ENCODE assay signal across 17 cellular contexts in the genomic region with DNA sequence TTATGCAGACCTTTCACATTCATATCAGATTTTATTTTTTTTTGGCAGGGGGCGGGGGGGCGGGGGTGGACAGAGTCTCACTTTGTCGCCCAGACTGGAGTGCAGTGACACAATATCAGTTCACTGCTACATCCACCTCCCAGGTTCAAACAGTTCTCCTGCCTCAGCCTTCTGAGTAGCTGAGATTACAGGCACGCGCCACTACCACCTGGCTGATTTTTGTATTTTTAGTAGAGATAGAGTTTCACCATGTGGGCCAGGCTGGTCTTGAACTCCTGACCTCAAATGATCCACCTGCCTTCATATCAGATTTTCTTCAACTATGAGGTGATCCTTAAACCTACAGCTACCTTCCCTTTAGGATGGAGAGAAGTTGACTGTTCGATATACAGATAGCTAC. TPM values are rescaled to one million over a fixed set of nuclear protein-coding genes. Genes with fewer than 3 reads are reported as not detected.
DNase-seq lines count a peak whose midpoint lies in the region; ATAC-seq and TF ChIP-seq lines count a peak whose summit lies in the region.
"Had no signal": no experiment of that assay in that cellular context is flagged by ENCODE, and none has a peak within 500 bp of the region (broad histone marks: within the 10 kb centered on the region; RNA-seq: fewer than 3 reads in every experiment).

No MANE protein-coding gene starts in this region.

- H3K4me3 ChIP-seq in CD4-positive, CD25-positive, alpha-beta regulatory T cell (ENCODE audit: low read depth, low read length): peak overlapping the region; percentile 17
- H3K4me3 ChIP-seq in naive thymus-derived CD4-positive, alpha-beta T cell (ENCODE audit: low read length): no peak overlapping the region
- H3K4me3 ChIP-seq in mammary epithelial cell (replicated peaks in 1 of 3; ENCODE audit: insufficient read depth in 1 of 3, low read depth in 2 of 3, low read length in 3 of 3) (no peak overlapping the region), right cardiac atrium (ENCODE audit: low read length) (no peak overlapping the region)

- H3K4me2 ChIP-seq in mammary epithelial cell (ENCODE audit: insufficient read depth, low read depth, low read length): no peak overlapping the region
- H3K4me2 ChIP-seq: KMS-11 had no signal

- H3K9me3 Mint-ChIP-seq in CD4-positive, CD25-positive, alpha-beta regulatory T cell: peaks cover 0 to 1% (median 0%) of the 10 kb centered on the region in 7 donors
- H3K9me3 Mint-ChIP-seq in CD4-positive, alpha-beta T cell: no peaks in the 10 kb centered on the region
- H3K9me3 Mint-ChIP-seq in activated T-helper 1 cell treated with anti-CD3 and anti-CD28 coated beads, Interleukin-12 subunit alpha, Interleukin-12 subunit beta, Interleukin-2, Interleukin-4 antibody, amounts not matched to agents 30 ng/mL and 10 ng/mL and 1 ng/mL, durations not matched to agents 14 hours and 24 hours and 36 hours: no peaks in the 10 kb centered on the region
- H3K9me3 Mint-ChIP-seq in naive thymus-derived CD4-positive, alpha-beta T cell: peaks cover 0 to 8% (median 0%) of the 10 kb centered on the region in 11 donors

- H3K9me3 ChIP-seq in CD4-positive, CD25-positive, alpha-beta regulatory T cell (ENCODE audit: control insufficient read depth in 2 of 2, low read length in 2 of 2): peaks cover 0 to 2% of the 10 kb centered on the region in 2 experiments
- no peaks in the 10 kb centered on the region for H3K9me3 ChIP-seq in CD4-positive, alpha-beta T cell (ENCODE audit: control insufficient read depth, low read length)
- peaks cover 0 to 1% (median 0%) of the 10 kb centered on the region in 3 experiments for H3K9me3 ChIP-seq in naive thymus-derived CD4-positive, alpha-beta T cell (ENCODE audit: control insufficient read depth in 2 of 3, low read length in 3 of 3)
- H3K9me3 ChIP-seq in mammary epithelial cell (replicated peaks; ENCODE audit: insufficient read depth, low read length): no peaks in the 10 kb centered on the region
- H3K9me3 ChIP-seq in right cardiac atrium (ENCODE audit: control insufficient read depth, low read length): no peaks in the 10 kb centered on the region
- H3K9me3 ChIP-seq: BE2C had no signal

- H3K9ac ChIP-seq in mammary epithelial cell (ENCODE audit: insufficient read depth, low read length): no peak overlapping the region
- H3K9ac ChIP-seq: KMS-11 had no signal

- peak overlapping the region in 2 of 4 donors; percentile 53 to 54 for H3K4me3 Mint-ChIP-seq in CD4-positive, CD25-positive, alpha-beta regulatory T cell
- no peak overlapping the region for H3K4me3 Mint-ChIP-seq in CD4-positive, alpha-beta T cell
- H3K4me3 Mint-ChIP-seq in activated T-helper 1 cell treated with anti-CD3 and anti-CD28 coated beads, Interleukin-12 subunit alpha, Interleukin-12 subunit beta, Interleukin-2, Interleukin-4 antibody, amounts not matched to agents 30 ng/mL and 10 ng/mL and 1 ng/mL, durations not matched to agents 14 hours and 24 hours and 36 hours: no peak overlapping the region
- peak overlapping the region in 3 of 10 donors; percentile 0 to 57 (median 11) for H3K4me3 Mint-ChIP-seq in naive thymus-derived CD4-positive, alpha-beta T cell

- H3K4me1 ChIP-seq in CD4-positive, CD25-positive, alpha-beta regulatory T cell (ENCODE audit: control insufficient read depth, insufficient read depth, low read length, poor library complexity, severe bottlenecking): peaks cover 46% of the 10 kb centered on the region
- peaks cover 7 to 11% of the 10 kb centered on the region in 2 donors for H3K4me1 ChIP-seq in naive thymus-derived CD4-positive, alpha-beta T cell (ENCODE audit: control insufficient read depth in 2 of 2, insufficient read depth in 2 of 2, low read length in 2 of 2)
- H3K4me1 ChIP-seq in mammary epithelial cell (ENCODE audit: insufficient read depth, low read length) (no peaks in the 10 kb centered on the region), right cardiac atrium (ENCODE audit: control insufficient read depth, insufficient read depth, low read length) (peaks cover 2% of the 10 kb centered on the region)

- H3K36me3 Mint-ChIP-seq in CD4-positive, CD25-positive, alpha-beta regulatory T cell: peaks cover 56% of the 10 kb centered on the region
- H3K36me3 Mint-ChIP-seq in CD4-positive, alpha-beta T cell (ENCODE audit: low read depth): peaks cover 88% of the 10 kb centered on the region
- peaks cover 67% of the 10 kb centered on the region for H3K36me3 Mint-ChIP-seq in activated T-helper 1 cell treated with anti-CD3 and anti-CD28 coated beads, Interleukin-12 subunit alpha, Interleukin-12 subunit beta, Interleukin-2, Interleukin-4 antibody, amounts not matched to agents 30 ng/mL and 10 ng/mL and 1 ng/mL, durations not matched to agents 14 hours and 24 hours and 36 hours (ENCODE audit: low read depth)
- peaks cover 9 to 70% (median 62%) of the 10 kb centered on the region in 5 donors for H3K36me3 Mint-ChIP-seq in naive thymus-derived CD4-positive, alpha-beta T cell

- no peaks in the 10 kb centered on the region for H3K27me3 Mint-ChIP-seq in CD4-positive, CD25-positive, alpha-beta regulatory T cell
- H3K27me3 Mint-ChIP-seq in CD4-positive, alpha-beta T cell: no peaks in the 10 kb centered on the region
- H3K27me3 Mint-ChIP-seq in activated T-helper 1 cell treated with anti-CD3 and anti-CD28 coated beads, Interleukin-12 subunit alpha, Interleukin-12 subunit beta, Interleukin-2, Interleukin-4 antibody, amounts not matched to agents 30 ng/mL and 10 ng/mL and 1 ng/mL, durations not matched to agents 14 hours and 24 hours and 36 hours (ENCODE audit: insufficient read depth): no peaks in the 10 kb centered on the region
- no peaks in the 10 kb centered on the region for H3K27me3 Mint-ChIP-seq in naive thymus-derived CD4-positive, alpha-beta T cell
- H3K27me3 Mint-ChIP-seq: CD8-positive, alpha-beta memory T cell had no signal

- BruUV-seq in mammary epithelial cell (replicated peaks; lab: Mats Ljungman, UMichigan): no TSS peak

- no peak overlapping the region for H3K27ac ChIP-seq in CD4-positive, CD25-positive, alpha-beta regulatory T cell (ENCODE audit: insufficient read depth, low read length, poor library complexity, severe bottlenecking)
- H3K27ac ChIP-seq in CD4-positive, alpha-beta T cell (ENCODE audit: low read depth, low read length): no peak overlapping the region
- H3K27ac ChIP-seq in naive thymus-derived CD4-positive, alpha-beta T cell (ENCODE audit: low read depth, low read length): no peak overlapping the region
- H3K27ac ChIP-seq in mammary epithelial cell (ENCODE audit: insufficient read depth, low read depth, low read length): no peak overlapping the region
- no peak overlapping the region for H3K27ac ChIP-seq in right cardiac atrium (ENCODE audit: low read length)
- H3K27ac ChIP-seq: KMS-11 had no signal

- WGBS in mammary epithelial cell (ENCODE audit: low coverage, missing lambda C conversion rate): 100% methylated on average over 2 of the region's 6 CpGs
- 97% methylated on average over 6 of the region's 6 CpGs for WGBS in right cardiac atrium

- POLR2A ChIA-PET in CD4-positive, alpha-beta T cell (lab: Charles Lee): interaction anchor here (0.6 kb wide), 1 partner anchor 297 kb away, joined by 3 read pairs; no protein-coding TSS in a partner anchor
- POLR2A ChIA-PET in naive thymus-derived CD4-positive, alpha-beta T cell (lab: Charles Lee): interaction anchor here (0.9 to 1.4 kb wide), 2 partner anchors 18 to 66 kb away, joined by 3 to 5 read pairs; no protein-coding TSS in a partner anchor

- no peaks in the 10 kb centered on the region for H3K27me3 ChIP-seq in CD4-positive, CD25-positive, alpha-beta regulatory T cell (ENCODE audit: control insufficient read depth, insufficient read depth, low read length)
- no peaks in the 10 kb centered on the region for H3K27me3 ChIP-seq in CD4-positive, alpha-beta T cell (ENCODE audit: control insufficient read depth, insufficient read depth, low read length)
- no peaks in the 10 kb centered on the region for H3K27me3 ChIP-seq in naive thymus-derived CD4-positive, alpha-beta T cell (ENCODE audit: control insufficient read depth in 2 of 2, insufficient read depth in 2 of 2, low read length in 2 of 2)
- H3K27me3 ChIP-seq in mammary epithelial cell (ENCODE audit: insufficient read depth, low read length): no peaks in the 10 kb centered on the region
- no peaks in the 10 kb centered on the region for H3K27me3 ChIP-seq in right cardiac atrium (ENCODE audit: control insufficient read depth, insufficient read depth)
- H3K27me3 ChIP-seq: BE2C had no signal

- H3K4me1 Mint-ChIP-seq in CD4-positive, CD25-positive, alpha-beta regulatory T cell: peaks cover 63 to 92% (median 66%) of the 10 kb centered on the region in 4 donors
- H3K4me1 Mint-ChIP-seq in CD4-positive, alpha-beta T cell (ENCODE audit: low read depth): peaks cover 82% of the 10 kb centered on the region
- peaks cover 85% of the 10 kb centered on the region for H3K4me1 Mint-ChIP-seq in activated T-helper 1 cell treated with anti-CD3 and anti-CD28 coated beads, Interleukin-12 subunit alpha, Interleukin-12 subunit beta, Interleukin-2, Interleukin-4 antibody, amounts not matched to agents 30 ng/mL and 10 ng/mL and 1 ng/mL, durations not matched to agents 14 hours and 24 hours and 36 hours (ENCODE audit: low read depth)
- H3K4me1 Mint-ChIP-seq in naive thymus-derived CD4-positive, alpha-beta T cell: peaks cover 46 to 79% (median 75%) of the 10 kb centered on the region in 7 donors

- intact Hi-C loops in CD4-positive, alpha-beta T cell (cut with DNase I, micrococcal nuclease): no loop called here
- intact Hi-C loops in activated T-helper 1 cell treated with anti-CD3 and anti-CD28 coated beads, Interleukin-12 subunit alpha, Interleukin-12 subunit beta, Interleukin-2, Interleukin-4 antibody, amounts not matched to agents 30 ng/mL and 10 ng/mL and 1 ng/mL, durations not matched to agents 14 hours and 24 hours and 36 hours (cut with micrococcal nuclease): loop anchor here (2.0 to 5.0 kb wide), 5 partner anchors 27 to 179 kb away; no protein-coding TSS in a partner anchor
- intact Hi-C loops in naive thymus-derived CD4-positive, alpha-beta T cell (cut with micrococcal nuclease): loop anchor here in 1 of 2 donors (2.0 kb wide), 1 partner anchor 15 kb away; no protein-coding TSS in a partner anchor
- intact Hi-C loops in left ventricle myocardium superior (cut with micrococcal nuclease): no loop called here
- intact Hi-C loops in mammary epithelial cell (cut with micrococcal nuclease): no loop called here
- intact Hi-C loops in right cardiac atrium (cut with DNase I): no loop called here

- H3K27ac Mint-ChIP-seq in CD4-positive, CD25-positive, alpha-beta regulatory T cell: peak overlapping the region in 2 of 3 donors; percentile 44 to 52
- peak overlapping the region; percentile 48 for H3K27ac Mint-ChIP-seq in CD4-positive, alpha-beta T cell
- peak overlapping the region; percentile 76 for H3K27ac Mint-ChIP-seq in activated T-helper 1 cell treated with anti-CD3 and anti-CD28 coated beads, Interleukin-12 subunit alpha, Interleukin-12 subunit beta, Interleukin-2, Interleukin-4 antibody, amounts not matched to agents 30 ng/mL and 10 ng/mL and 1 ng/mL, durations not matched to agents 14 hours and 24 hours and 36 hours
- peak overlapping the region in 8 of 9 donors; percentile 7 to 73 (median 42) for H3K27ac Mint-ChIP-seq in naive thymus-derived CD4-positive, alpha-beta T cell

- ATAC-seq in CD4-positive, CD25-positive, alpha-beta regulatory T cell (ENCODE audit: low read depth in 2 of 2): no peak
- no peak for ATAC-seq in CD4-positive, alpha-beta T cell (ENCODE audit: poor library complexity)
- no peak for ATAC-seq in naive thymus-derived CD4-positive, alpha-beta T cell
- ATAC-seq in left ventricle myocardium superior (no peak), right cardiac atrium (no peak)

- no peak for DNase-seq in CD4-positive, CD25-positive, alpha-beta regulatory T cell
- no peak for DNase-seq in CD4-positive, alpha-beta T cell
- DNase-seq in activated T-helper 1 cell treated with anti-CD3 and anti-CD28 coated beads, Interleukin-12 subunit alpha, Interleukin-12 subunit beta, Interleukin-2, Interleukin-4 antibody, amounts not matched to agents 30 ng/mL and 10 ng/mL and 1 ng/mL, durations not matched to agents 14 hours and 24 hours and 36 hours (ENCODE audit: low spot score): no peak
- DNase-seq in naive thymus-derived CD4-positive, alpha-beta T cell: no peak
- DNase-seq in left ventricle myocardium superior (no peak), mammary epithelial cell (no peak), right cardiac atrium (no peak)
- DNase-seq: BE2C; CD8-positive, alpha-beta memory T cell; DND-41; GDM1; GOT3; NCI-H1092; NCI-H1694; NCI-H446; NCI-H748 treated with DMSO at 0.1 percent for 48 hours had no signal

- H3K79me2 ChIP-seq in mammary epithelial cell (ENCODE audit: insufficient read depth, low read length): peaks cover 57% of the 10 kb centered on the region

- peaks cover 33% of the 10 kb centered on the region for H3K36me3 ChIP-seq in CD4-positive, CD25-positive, alpha-beta regulatory T cell (ENCODE audit: control insufficient read depth, insufficient read depth, low read length)
- peaks cover 0 to 5% (median 5%) of the 10 kb centered on the region in 3 experiments for H3K36me3 ChIP-seq in naive thymus-derived CD4-positive, alpha-beta T cell (ENCODE audit: control insufficient read depth in 2 of 3, insufficient read depth in 3 of 3, low read length in 3 of 3)
- H3K36me3 ChIP-seq in mammary epithelial cell (ENCODE audit: insufficient read depth, low read length): no peaks in the 10 kb centered on the region

- CTCF ChIA-PET in CD4-positive, alpha-beta T cell (lab: Charles Lee): interaction anchor here (1.3 kb wide), 1 partner anchor 210 kb away, joined by 3 read pairs; no protein-coding TSS in a partner anchor
- CTCF ChIA-PET in naive thymus-derived CD4-positive, alpha-beta T cell (lab: Charles Lee): interaction anchor here (0.7 to 0.8 kb wide), 2 partner anchors 19 to 238 kb away, joined by 3 read pairs; no protein-coding TSS in a partner anchor
- CTCF ChIA-PET in mammary epithelial cell (lab: Charles Lee; ENCODE audit: low non-redundant PET): no interaction called here

- no peak for TF ChIP-seq CTCF in CD4-positive, alpha-beta T cell (IDR thresholded peaks at IDR 0.05)
- TF ChIP-seq CTCF in mammary epithelial cell (conservative IDR thresholded peaks at IDR 0.05 in 1 of 2, IDR thresholded peaks at IDR 0.05 in 1 of 2; ENCODE audit: extremely low read depth in 1 of 2, insufficient read depth in 1 of 2, low read depth in 1 of 2, low read length in 2 of 2): no peak

- in situ Hi-C loops in mammary epithelial cell (cut with MboI; ENCODE audit: low sequenced_read_pairs in 2 of 2): no loop called here

- dilution Hi-C loops in mammary epithelial cell (cut with HindIII; ENCODE audit: low sequenced_read_pairs): no loop called here

- H2AFZ ChIP-seq in mammary epithelial cell (ENCODE audit: low read depth, low read length): no peak overlapping the region

- no peaks in the 10 kb centered on the region for H4K20me1 ChIP-seq in mammary epithelial cell (ENCODE audit: insufficient read depth, low read length)

RNA-seq across cellular contexts. Expression of gene SUMO4, which starts 8.0 kb away (rescaled TPM):
- 9.0 TPM for total RNA-seq in CD4-positive, CD25-positive, alpha-beta regulatory T cell
- polyA plus RNA-seq in CD4-positive, CD25-positive, alpha-beta regulatory T cell: 1 to 10 TPM in 2 of 4 donors, under 1 TPM in 2; 0.38 to 1.6 (median 0.93) TPM
- total RNA-seq in CD4-positive, alpha-beta T cell: 1 to 10 TPM; 8.6 to 8.7 TPM
- total RNA-seq in activated T-helper 1 cell treated with anti-CD3 and anti-CD28 coated beads, Interleukin-12 subunit alpha, Interleukin-12 subunit beta, Interleukin-2, Interleukin-4 antibody, amounts not matched to agents 30 ng/mL and 10 ng/mL and 1 ng/mL, durations not matched to agents 14 hours and 24 hours and 36 hours: 11.6 and 12.0 TPM in 2 replicates
- 10 to 100 TPM in 2 of 5 experiments, 1 to 10 TPM in 3; 5.0 to 19.9 (median 7.4) TPM for total RNA-seq in naive thymus-derived CD4-positive, alpha-beta T cell
- 1 to 10 TPM in 1 of 2 donors, under 1 TPM in 1; 0.36 to 2.0 TPM for polyA plus RNA-seq in naive thymus-derived CD4-positive, alpha-beta T cell
- total RNA-seq in left ventricle myocardium superior (0.32 TPM), mammary epithelial cell (1 to 10 TPM; 1.5 to 2.0 TPM), right cardiac atrium (under 1 TPM; 0.51 to 0.78 (median 0.62) TPM)
- polyA plus RNA-seq in mammary epithelial cell (0.14 TPM), right cardiac atrium (0.32 TPM)
- not detected for polyA minus RNA-seq in mammary epithelial cell
